9 cellular contexts compared by ENCODE assay signal in genomic region chr22:22687638-22688500, GRCh38. TPM values are rescaled to one million over a fixed set of nuclear protein-coding genes. Genes with fewer than 3 reads are reported as not detected.
A peak's percentile ranks its signal among the peaks of the same experiment; 100 is the strongest.
DNase-seq lines count a peak whose midpoint lies in the region; ATAC-seq and TF ChIP-seq lines count a peak whose summit lies in the region.
"Had no signal": no experiment of that assay in that cellular context is flagged by ENCODE, and none has a peak within 500 bp of the region (broad histone marks: within the 10 kb centered on the region; RNA-seq: fewer than 3 reads in every experiment).

No MANE protein-coding gene starts in this region.

- H3K4me3 ChIP-seq in GM23338 (no peak overlapping the region), PC-9 (no peak overlapping the region), left lung (no peak overlapping the region), upper lobe of right lung (no peak overlapping the region)

- H4K20me1 ChIP-seq in GM23338 (replicated peaks; ENCODE audit: insufficient read depth) (no peaks in the 10 kb centered on the region), PC-9 (ENCODE audit: insufficient read depth) (no peaks in the 10 kb centered on the region)

- H3K4me1 Mint-ChIP-seq in GM23338 (peaks cover 4% of the 10 kb centered on the region), chondrocyte (ENCODE audit: low read depth) (peaks cover 22% of the 10 kb centered on the region)

- H3K9me2 ChIP-seq in GM23338 (ENCODE audit: insufficient read depth) (no peaks in the 10 kb centered on the region), PC-9 (ENCODE audit: insufficient read depth) (no peaks in the 10 kb centered on the region)

- H3K4me2 ChIP-seq in GM23338 = no peak overlapping the region
- H3K4me2 ChIP-seq in PC-9 = no peak overlapping the region

- H3K9me3 Mint-ChIP-seq in GM23338 (peaks cover 2% of the 10 kb centered on the region; the same call in 1 of the 3 replicates), chondrocyte (ENCODE audit: low read depth) (no peaks in the 10 kb centered on the region)
- H3K9me3 Mint-ChIP-seq: naive thymus-derived CD8-positive, alpha-beta T cell had no signal

- H3K79me2 ChIP-seq in GM23338 (replicated peaks; ENCODE audit: insufficient read depth) = no peaks in the 10 kb centered on the region
- H3K79me2 ChIP-seq in PC-9 (ENCODE audit: low read depth) = no peaks in the 10 kb centered on the region

- H3F3A ChIP-seq in GM23338 (replicated peaks; ENCODE audit: low read depth) = no peaks in the 10 kb centered on the region
- no peaks in the 10 kb centered on the region for H3F3A ChIP-seq in PC-9 (ENCODE audit: insufficient read depth, low read depth)

- H3K9me3 ChIP-seq in PC-9 (ENCODE audit: insufficient read depth, low read depth) (no peaks in the 10 kb centered on the region), left lung (no peaks in the 10 kb centered on the region), upper lobe of right lung (no peaks in the 10 kb centered on the region)

- no peaks in the 10 kb centered on the region for H3K36me3 ChIP-seq in GM23338 (ENCODE audit: insufficient read depth)
- no peaks in the 10 kb centered on the region for H3K36me3 ChIP-seq in PC-9 (ENCODE audit: low read depth)
- H3K36me3 ChIP-seq in left lung = no peaks in the 10 kb centered on the region
- H3K36me3 ChIP-seq in upper lobe of right lung = no peaks in the 10 kb centered on the region

- H3K4me1 ChIP-seq in GM23338 (ENCODE audit: insufficient read depth) (no peaks in the 10 kb centered on the region), PC-9 (replicated peaks; ENCODE audit: insufficient read depth) (no peaks in the 10 kb centered on the region), left lung (peaks cover under 1 to 4% of the 10 kb centered on the region in 2 donors), upper lobe of right lung (peaks cover 4% of the 10 kb centered on the region)

- CTCF ChIA-PET in PC-9 (lab: Charles Lee) = no interaction called here

- no TSS peak for BruUV-seq in PC-9 (replicated peaks; lab: Mats Ljungman, UMichigan)

- H2AFZ ChIP-seq in GM23338 (no peak overlapping the region), PC-9 (no peak overlapping the region)

- H3K27ac Mint-ChIP-seq in GM23338 (no peak overlapping the region), chondrocyte (ENCODE audit: unreplicated experiment) (no peak overlapping the region)

- TF ChIP-seq CTCF in GM23338 (conservative IDR thresholded peaks at IDR 0.05; ENCODE audit: low read depth in 2 of 2) = peak; percentile 57 to 74
- peak; percentile 63 for TF ChIP-seq CTCF in PC-9 (conservative IDR thresholded peaks at IDR 0.05)
- peak; percentile 87 for TF ChIP-seq CTCF in chondrocyte (IDR thresholded peaks at IDR 0.05)
- TF ChIP-seq CTCF in left lung (IDR thresholded peaks at IDR 0.05) = peak; percentile 66 to 79
- TF ChIP-seq CTCF in upper lobe of right lung (IDR thresholded peaks at IDR 0.05) = peak; percentile 73

- POLR2A ChIA-PET in PC-9 (lab: Charles Lee; ENCODE audit: unreplicated experiment) = no interaction called here

- intact Hi-C loops in PC-9 (cut with micrococcal nuclease; ENCODE audit: unreplicated experiment) (no loop called here), left lung (cut with DNase I) (no loop called here), upper lobe of right lung (cut with DNase I) (no loop called here)

- peak; percentile 80 for ATAC-seq in GM23338
- peak; percentile 85 for ATAC-seq in left lung
- peak; percentile 83 for ATAC-seq in upper lobe of right lung
- ATAC-seq in HG02973 (IDR thresholded peaks at IDR 0.05; ENCODE audit: unreplicated experiment) = no peak
- ATAC-seq in GM21786 (IDR thresholded peaks at IDR 0.05; ENCODE audit: unreplicated experiment) = no peak

- H3K27ac ChIP-seq in GM23338 (ENCODE audit: low read depth) (no peak overlapping the region), PC-9 (no peak overlapping the region), left lung (no peak overlapping the region), upper lobe of right lung (no peak overlapping the region)

- H3K36me3 Mint-ChIP-seq in GM23338 (ENCODE audit: low read depth) (no peaks in the 10 kb centered on the region), chondrocyte (ENCODE audit: low read depth) (no peaks in the 10 kb centered on the region)
- H3K36me3 Mint-ChIP-seq: naive thymus-derived CD8-positive, alpha-beta T cell had no signal

- peaks cover 93% of the 10 kb centered on the region for H3K27me3 ChIP-seq in GM23338 (ENCODE audit: insufficient read depth)
- H3K27me3 ChIP-seq in PC-9 (ENCODE audit: insufficient read depth, low read depth) = no peaks in the 10 kb centered on the region
- no peaks in the 10 kb centered on the region for H3K27me3 ChIP-seq in left lung
- H3K27me3 ChIP-seq in upper lobe of right lung = no peaks in the 10 kb centered on the region

- no peak overlapping the region for H3K4me3 Mint-ChIP-seq in GM23338
- H3K4me3 Mint-ChIP-seq in chondrocyte (ENCODE audit: unreplicated experiment) = no peak overlapping the region
- H3K4me3 Mint-ChIP-seq: naive thymus-derived CD8-positive, alpha-beta T cell had no signal

- H3K27me3 Mint-ChIP-seq in GM23338 (ENCODE audit: insufficient read depth, low read depth, poor library complexity) (peaks cover 67% of the 10 kb centered on the region), chondrocyte (ENCODE audit: low read depth) (peaks cover 23% of the 10 kb centered on the region)
- H3K27me3 Mint-ChIP-seq: naive thymus-derived CD8-positive, alpha-beta T cell had no signal

- DNase-seq in COLO668 (lab: John Stamatoyannopoulos, UW; ENCODE audit: unreplicated experiment) = peak; percentile 24
- DNase-seq in GM23338 (ENCODE audit: low spot score) = peak; percentile 63
- no peak for DNase-seq in PC-9
- DNase-seq in chondrocyte (ENCODE audit: low spot score) = peak; percentile 6
- DNase-seq in left lung = no peak
- DNase-seq in upper lobe of right lung = no peak

TF ChIP-seq in GM23338, 12 proteins besides CTCF, POLR2A, EP300 and RAD21 (continues in another document):
- TF ChIP-seq POLR2AphosphoS5 (IDR thresholded peaks at IDR 0.05; ENCODE audit: low read depth) = no peak
- TF ChIP-seq ZNF331 (CRISPR knock-in tag; IDR thresholded peaks at IDR 0.05; ENCODE audit: low read depth) = no peak
- no peak for TF ChIP-seq NANOG (IDR thresholded peaks at IDR 0.05; ENCODE audit: borderline replicate concordance)
- no peak for TF ChIP-seq CREB1 (CRISPR knock-in tag; IDR thresholded peaks at IDR 0.05; ENCODE audit: low read depth)
- no peak for TF ChIP-seq ETS1 (IDR thresholded peaks at IDR 0.05)
- no peak for TF ChIP-seq EZH2phosphoT487 (IDR thresholded peaks at IDR 0.05; ENCODE audit: unreplicated experiment)
- no peak for TF ChIP-seq EZH2 (IDR thresholded peaks at IDR 0.05; ENCODE audit: low read depth, unreplicated experiment)
- TF ChIP-seq STAT1 (IDR thresholded peaks at IDR 0.05; ENCODE audit: unreplicated experiment) = no peak
- no peak for TF ChIP-seq ZNF114 (CRISPR knock-in tag; IDR thresholded peaks at IDR 0.05)
- TF ChIP-seq, protein P1, sequence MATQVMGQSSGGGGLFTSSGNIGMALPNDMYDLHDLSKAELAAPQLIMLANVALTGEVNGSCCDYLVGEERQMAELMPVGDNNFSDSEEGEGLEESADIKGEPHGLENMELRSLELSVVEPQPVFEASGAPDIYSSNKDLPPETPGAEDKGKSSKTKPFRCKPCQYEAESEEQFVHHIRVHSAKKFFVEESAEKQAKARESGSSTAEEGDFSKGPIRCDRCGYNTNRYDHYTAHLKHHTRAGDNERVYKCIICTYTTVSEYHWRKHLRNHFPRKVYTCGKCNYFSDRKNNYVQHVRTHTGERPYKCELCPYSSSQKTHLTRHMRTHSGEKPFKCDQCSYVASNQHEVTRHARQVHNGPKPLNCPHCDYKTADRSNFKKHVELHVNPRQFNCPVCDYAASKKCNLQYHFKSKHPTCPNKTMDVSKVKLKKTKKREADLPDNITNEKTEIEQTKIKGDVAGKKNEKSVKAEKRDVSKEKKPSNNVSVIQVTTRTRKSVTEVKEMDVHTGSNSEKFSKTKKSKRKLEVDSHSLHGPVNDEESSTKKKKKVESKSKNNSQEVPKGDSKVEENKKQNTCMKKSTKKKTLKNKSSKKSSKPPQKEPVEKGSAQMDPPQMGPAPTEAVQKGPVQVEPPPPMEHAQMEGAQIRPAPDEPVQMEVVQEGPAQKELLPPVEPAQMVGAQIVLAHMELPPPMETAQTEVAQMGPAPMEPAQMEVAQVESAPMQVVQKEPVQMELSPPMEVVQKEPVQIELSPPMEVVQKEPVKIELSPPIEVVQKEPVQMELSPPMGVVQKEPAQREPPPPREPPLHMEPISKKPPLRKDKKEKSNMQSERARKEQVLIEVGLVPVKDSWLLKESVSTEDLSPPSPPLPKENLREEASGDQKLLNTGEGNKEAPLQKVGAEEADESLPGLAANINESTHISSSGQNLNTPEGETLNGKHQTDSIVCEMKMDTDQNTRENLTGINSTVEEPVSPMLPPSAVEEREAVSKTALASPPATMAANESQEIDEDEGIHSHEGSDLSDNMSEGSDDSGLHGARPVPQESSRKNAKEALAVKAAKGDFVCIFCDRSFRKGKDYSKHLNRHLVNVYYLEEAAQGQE (IDR thresholded peaks at IDR 0.05; ENCODE audit: unreplicated experiment) = no peak

RNA-seq across cellular contexts. Expression of gene GGTLC2, which starts 43.5 kb away (rescaled TPM):
- not detected in 2 replicates for total RNA-seq in GM23338 (2014; rRNA removed; shearing (Covaris generic))
- not detected in 2 replicates for polyA plus RNA-seq in GM23338 (2016; fragmentation: Nextera tagmentation; extraction: Ambion mirVana)
- total RNA-seq in PC-9 (2021) = not detected in 2 replicates
- 1.4 to 1.5 TPM in 2 of 3 replicates, not detected in the other for total RNA-seq in chondrocyte
- total RNA-seq in left lung = under 1 TPM; 0.47 to 0.55 TPM
- 6.5 TPM for total RNA-seq in upper lobe of right lung
- total RNA-seq: naive thymus-derived CD8-positive, alpha-beta T cell had no signal
- polyA plus RNA-seq: naive thymus-derived CD8-positive, alpha-beta T cell had no signal

Comparison
In these comparisons a context has a peak if more than half of its experiments do, and no peak if none do; other contexts are left out.
1. DNase-seq: peak in COLO668 (single experiment), GM23338 (single experiment) and chondrocyte (single experiment); none in PC-9 (0 of 2), left lung (0 of 2) and upper lobe of right lung (single experiment).
2. ATAC-seq: peak in GM23338 (single experiment), left lung (single experiment) and upper lobe of right lung (single experiment); none in HG02973 (single experiment) and GM21786 (single experiment).
3. Peak in every context shown above with its lines, with median percentiles within 50 percentile points of each other: CTCF ChIP-seq.